In the genomic region with DNA sequence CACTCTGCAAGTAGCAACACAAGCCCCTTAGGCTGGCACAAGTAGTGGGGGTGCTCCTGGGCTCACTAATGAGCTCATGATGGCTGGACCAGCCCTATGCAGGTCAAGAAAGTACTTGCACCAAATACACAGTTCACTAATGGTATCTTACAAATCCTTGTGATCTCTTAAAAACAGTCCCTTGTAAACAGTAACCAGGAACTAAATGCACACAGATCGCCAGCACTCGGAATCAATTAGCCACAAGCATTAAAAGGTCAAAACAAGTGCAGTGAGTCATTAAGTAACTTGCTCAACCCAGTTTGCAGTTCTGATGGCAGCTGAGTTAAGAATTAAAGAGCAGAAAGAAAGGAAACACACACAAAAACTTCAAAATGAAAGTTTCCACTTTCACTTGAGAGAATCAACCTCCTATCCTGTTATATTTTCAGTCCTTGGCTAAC, we compare ENCODE assay signal across 8 cellular contexts. TPM values are rescaled to one million over a fixed set of nuclear protein-coding genes. Genes with fewer than 3 reads are reported as not detected.
DNase-seq lines count a peak whose midpoint lies in the region; ATAC-seq and TF ChIP-seq lines count a peak whose summit lies in the region.

No MANE protein-coding gene starts in this region.

- H4K91ac ChIP-seq in IMR-90 (ENCODE audit: insufficient read depth, low read depth, low read length), result no peak overlapping the region

- no CpG with 5 or more reads among the region's 2 CpGs for WGBS in IMR-90 (ENCODE audit: extremely low coverage in 2 of 2, insufficient read length in 1 of 2), 2 experiments
- WGBS in endodermal cell (ENCODE audit: insufficient coverage in 1 of 2, insufficient read length in 1 of 2), 2 experiments, result 92 to 100% methylated on average over 2 of the region's 2 CpGs

- DNase-seq in GM04503 (ENCODE audit: low read depth) (peak; percentile 87), IMR-90 (peak; percentile 91), foreskin melanocyte (peak; percentile 82), endodermal cell (no peak), H7 (no peak)
- DNase-seq in activated CD8-positive, alpha-beta memory T cell treated with anti-CD3 and anti-CD28 coated beads, Interleukin-2, amount 10 ng/mL, durations not matched to agents 7 days and 5 days, result peak; percentile 62
- DNase-seq in stimulated activated CD8-positive, alpha-beta memory T cell treated with anti-CD3 and anti-CD28 coated beads, Interleukin-15, amount 100 ng/mL, for 48 hours (ENCODE audit: low read depth in 2 of 2), result peak; percentile 9 to 27

- H3K9me1 ChIP-seq in IMR-90 (ENCODE audit: insufficient read depth, low read length), result peaks cover 3% of the 10 kb centered on the region; the same call in 1 of the 2 replicates

- no peaks in the 10 kb centered on the region for H4K20me1 ChIP-seq in IMR-90 (ENCODE audit: insufficient read depth, low read length)

- no peak overlapping the region for H2AFZ ChIP-seq in IMR-90 (replicated peaks; ENCODE audit: low read length, poor library complexity)

- H3K4me3 ChIP-seq in IMR-90 (ENCODE audit: insufficient read depth, low read depth, low read length) (no peak overlapping the region), endodermal cell (ENCODE audit: low read length) (no peak overlapping the region), H7 (ENCODE audit: insufficient read depth, low read depth, low read length) (no peak overlapping the region)

- POLR2A ChIA-PET in IMR-90 (lab: Charles Lee; ENCODE audit: unreplicated experiment), result no interaction called here

- H3K56ac ChIP-seq in IMR-90 (ENCODE audit: extremely low read depth, insufficient read depth, low read length), result no peak overlapping the region; the same call in 1 of the 2 replicates

- H3K27ac ChIP-seq in IMR-90 (ENCODE audit: insufficient read depth, low read length), result peak overlapping the region; percentile 87; the same call in 1 of the 2 replicates
- no peak overlapping the region for H3K27ac ChIP-seq in endodermal cell (ENCODE audit: low read depth, low read length)

- no peaks in the 10 kb centered on the region for H3K9me3 Mint-ChIP-seq in activated CD8-positive, alpha-beta memory T cell treated with anti-CD3 and anti-CD28 coated beads, Interleukin-2, amount 10 ng/mL, durations not matched to agents 7 days and 5 days (ENCODE audit: low read depth)
- H3K9me3 Mint-ChIP-seq in endodermal cell, result peaks cover 20% of the 10 kb centered on the region

- H2BK120ac ChIP-seq in IMR-90 (ENCODE audit: low read depth, low read length), result no peak overlapping the region

- H3K9me3 ChIP-seq in IMR-90 (ENCODE audit: control insufficient read depth, insufficient read depth, low read length) (no peaks in the 10 kb centered on the region), endodermal cell (ENCODE audit: control insufficient read depth, low read length) (peaks cover 24% of the 10 kb centered on the region)

- H3K79me1 ChIP-seq in IMR-90 (ENCODE audit: low read depth in 1 of 2, low read length in 2 of 2), result no peaks in the 10 kb centered on the region

- no peak for TF ChIP-seq POLR2A in IMR-90 (IDR thresholded peaks at IDR 0.05; ENCODE audit: low read depth, low read length)

- no peak overlapping the region for H2AK9ac ChIP-seq in IMR-90 (replicated peaks; ENCODE audit: low read depth, low read length, poor library complexity)

- H3K27ac Mint-ChIP-seq in activated CD8-positive, alpha-beta memory T cell treated with anti-CD3 and anti-CD28 coated beads, Interleukin-2, amount 10 ng/mL, durations not matched to agents 7 days and 5 days, result peak overlapping the region; percentile 76
- H3K27ac Mint-ChIP-seq in endodermal cell, result no peak overlapping the region

- CTCF ChIA-PET in IMR-90 (lab: Yijun Ruan, JAX), result interaction anchor here (0.7 kb wide), 1 partner anchor 41 kb away, joined by 3 read pairs; no protein-coding TSS in a partner anchor
- CTCF ChIA-PET in activated CD8-positive, alpha-beta memory T cell treated with anti-CD3 and anti-CD28 coated beads, Interleukin-2, amount 10 ng/mL, durations not matched to agents 7 days and 5 days (lab: Charles Lee), result interaction anchor here (0.6 to 2.3 kb wide), 11 partner anchors 10 to 231 kb away, joined by 3 to 25 read pairs (median 4); no protein-coding TSS in a partner anchor

- no peak overlapping the region for H3K18ac ChIP-seq in IMR-90 (ENCODE audit: low read depth, low read length)

- no peak overlapping the region for H2AK5ac ChIP-seq in IMR-90 (ENCODE audit: low read depth, low read length)

- no peak overlapping the region for H2BK5ac ChIP-seq in IMR-90 (ENCODE audit: low read depth, low read length, poor library complexity, severe bottlenecking)

- no peak for TF ChIP-seq RAD21 in IMR-90 (IDR thresholded peaks at IDR 0.05; ENCODE audit: low read length)

- ATAC-seq in GM21529 (IDR thresholded peaks at IDR 0.05; ENCODE audit: unreplicated experiment), result peak; percentile 75
- peak; percentile 91 for ATAC-seq in IMR-90 (ENCODE audit: low read depth)
- ATAC-seq in activated CD8-positive, alpha-beta memory T cell treated with anti-CD3 and anti-CD28 coated beads, Interleukin-2, amount 10 ng/mL, durations not matched to agents 7 days and 5 days, result peak; percentile 79

- H3K4me1 Mint-ChIP-seq in activated CD8-positive, alpha-beta memory T cell treated with anti-CD3 and anti-CD28 coated beads, Interleukin-2, amount 10 ng/mL, durations not matched to agents 7 days and 5 days, result peaks cover 76% of the 10 kb centered on the region
- H3K4me1 Mint-ChIP-seq in endodermal cell, result peaks cover 5% of the 10 kb centered on the region

- in situ Hi-C loops in IMR-90 (cut with MboI; ENCODE audit: low sequenced_read_pairs), result no loop called here

- H3K4me2 ChIP-seq in IMR-90 (ENCODE audit: low read depth, low read length), result peak overlapping the region; percentile 71

- no peak overlapping the region for H2BK20ac ChIP-seq in IMR-90 (ENCODE audit: low read depth, low read length)

- H3K36me3 ChIP-seq in IMR-90 (ENCODE audit: control insufficient read depth, insufficient read depth, low read length) (no peaks in the 10 kb centered on the region), endodermal cell (ENCODE audit: control insufficient read depth, insufficient read depth, low read length) (peaks cover 22% of the 10 kb centered on the region), H7 (replicated peaks; ENCODE audit: control insufficient read depth, insufficient read depth, low read length) (no peaks in the 10 kb centered on the region)

- no TSS peak for BruUV-seq in IMR-90 (replicated peaks; lab: Mats Ljungman, UMichigan)

- no peak overlapping the region for H3K9ac ChIP-seq in IMR-90 (ENCODE audit: low read depth, low read length)
- H3K9ac ChIP-seq in endodermal cell (ENCODE audit: extremely low read depth, low read length, poor library complexity, severe bottlenecking), result no peak overlapping the region

- H3K4me1 ChIP-seq in IMR-90 (ENCODE audit: control insufficient read depth, insufficient read depth, low read length) (peaks cover 6% of the 10 kb centered on the region), endodermal cell (ENCODE audit: control insufficient read depth, insufficient read depth, low read length) (no peaks in the 10 kb centered on the region)

- peak overlapping the region; percentile 18 for H3K4me3 Mint-ChIP-seq in activated CD8-positive, alpha-beta memory T cell treated with anti-CD3 and anti-CD28 coated beads, Interleukin-2, amount 10 ng/mL, durations not matched to agents 7 days and 5 days
- no peak overlapping the region for H3K4me3 Mint-ChIP-seq in endodermal cell

- no peak overlapping the region for H4K5ac ChIP-seq in IMR-90 (ENCODE audit: low read depth, low read length)

- peaks cover 77% of the 10 kb centered on the region for H3K36me3 Mint-ChIP-seq in activated CD8-positive, alpha-beta memory T cell treated with anti-CD3 and anti-CD28 coated beads, Interleukin-2, amount 10 ng/mL, durations not matched to agents 7 days and 5 days
- H3K36me3 Mint-ChIP-seq in endodermal cell (ENCODE audit: low read depth), result peaks cover 45% of the 10 kb centered on the region

- dilution Hi-C loops in IMR-90 (cut with HindIII; ENCODE audit: low sequenced_read_pairs, unreplicated experiment), result no loop called here

- H2BK15ac ChIP-seq in IMR-90 (ENCODE audit: low read depth, low read length), result no peak overlapping the region

- H3K23ac ChIP-seq in IMR-90 (ENCODE audit: low read depth, low read length), result no peak overlapping the region

- no peak overlapping the region for H3K4ac ChIP-seq in IMR-90 (ENCODE audit: low read depth, low read length)

- no peak for TF ChIP-seq CTCF in IMR-90 (conservative IDR thresholded peaks at IDR 0.05; ENCODE audit: low read depth, low read length)
- no peak for TF ChIP-seq CTCF in endodermal cell (conservative IDR thresholded peaks at IDR 0.05)

- no peak overlapping the region for H3K14ac ChIP-seq in IMR-90 (replicated peaks; ENCODE audit: low read depth, low read length)

- H3K27me3 ChIP-seq in IMR-90 (ENCODE audit: control insufficient read depth, insufficient read depth, low read length) (no peaks in the 10 kb centered on the region), endodermal cell (ENCODE audit: control insufficient read depth, insufficient read depth, low read length, poor library complexity, severe bottlenecking) (no peaks in the 10 kb centered on the region), H7 (ENCODE audit: control insufficient read depth, insufficient read depth, low read length) (no peaks in the 10 kb centered on the region; the same call in 1 of the 2 replicates)

- no peak overlapping the region for H4K8ac ChIP-seq in IMR-90 (ENCODE audit: low read depth in 2 of 2, low read length in 2 of 2)

- no peaks in the 10 kb centered on the region for H3K27me3 Mint-ChIP-seq in activated CD8-positive, alpha-beta memory T cell treated with anti-CD3 and anti-CD28 coated beads, Interleukin-2, amount 10 ng/mL, durations not matched to agents 7 days and 5 days
- H3K27me3 Mint-ChIP-seq in endodermal cell (ENCODE audit: insufficient read depth), result no peaks in the 10 kb centered on the region

- intact Hi-C loops in IMR-90 (cut with micrococcal nuclease), result no loop called here

TF ChIP-seq in IMR-90, 13 proteins besides CTCF, POLR2A, EP300 and RAD21:
- TF ChIP-seq RCOR1 (IDR thresholded peaks at IDR 0.05; ENCODE audit: insufficient replicate concordance, low read length) (peak; percentile 10), RFX5 (IDR thresholded peaks at IDR 0.05; ENCODE audit: low read depth, low read length) (no peak), MAFK (IDR thresholded peaks at IDR 0.05; ENCODE audit: low read depth, low read length) (no peak), CEBPB (IDR thresholded peaks at IDR 0.05; ENCODE audit: low read depth, low read length) (peak; percentile 92), FOS (IDR thresholded peaks at IDR 0.05; ENCODE audit: low read depth, low read length) (peak; percentile 82)
TF ChIP-seq in IMR-90: peak in this region for 3.

RNA-seq across cellular contexts. Expression of a gene that starts 43.2 kb away (rescaled TPM):
- total RNA-seq in IMR-90 (2012; rRNA removed) (2.3 and 2.5 TPM in 2 replicates), endodermal cell (10 to 100 TPM; 12.7 to 14.1 TPM)
- 2.1 and 2.4 TPM in 2 replicates for polyA plus RNA-seq in IMR-90 (2012; rRNA removed)
- 1.2 and 1.9 TPM in 2 replicates for polyA plus RNA-seq in IMR-90 (2012; cell fraction: cytosol; rRNA removed)
- 0.71 and 2.2 TPM in 2 replicates for polyA plus RNA-seq in IMR-90 (2012; cell fraction: nucleus; rRNA removed; ENCODE audit: low replicate concordance)
- 10 to 100 TPM; 94.0 to 96.4 TPM for total RNA-seq in activated CD8-positive, alpha-beta memory T cell treated with anti-CD3 and anti-CD28 coated beads, Interleukin-2, amount 10 ng/mL, durations not matched to agents 7 days and 5 days
- polyA plus RNA-seq in endodermal cell (2013, experiment 1 of 2), result 5.8 TPM
- polyA plus RNA-seq in endodermal cell (2013, experiment 2 of 2), result 5.6 TPM
- total RNA-seq in H7 (2014; rRNA removed; shearing (Covaris generic)), result 3.6 and 3.8 TPM in 2 replicates

Comparison
In these comparisons a context has a peak if more than half of its experiments do, and no peak if none do; other contexts are left out.
1. DNase-seq: peak in GM04503 (single experiment), IMR-90 (single experiment), activated CD8-positive, alpha-beta memory T cell treated with anti-CD3 and anti-CD28 coated beads, Interleukin-2, amount 10 ng/mL, durations not matched to agents 7 days and 5 days (single experiment), foreskin melanocyte (single experiment) and stimulated activated CD8-positive, alpha-beta memory T cell treated with anti-CD3 and anti-CD28 coated beads, Interleukin-15, amount 100 ng/mL, for 48 hours (2 of 2); none in endodermal cell (single experiment) and H7 (single experiment).
2. RNA of a gene that starts 43.2 kb away (total RNA-seq): 94.0 to 96.4 TPM in activated CD8-positive, alpha-beta memory T cell treated with anti-CD3 and anti-CD28 coated beads, Interleukin-2, amount 10 ng/mL, durations not matched to agents 7 days and 5 days; 12.7 to 14.1 TPM in endodermal cell, 3.6 to 3.8 TPM in H7 and 2.3 to 2.5 TPM in IMR-90; every median in the first group is over 4 times any median in the second.
3. Peak in every context shown above with its lines, with median percentiles within 50 percentile points of each other: ATAC-seq.